Comparison of ENCODE assay signal across 8 cellular contexts in the genomic region with DNA sequence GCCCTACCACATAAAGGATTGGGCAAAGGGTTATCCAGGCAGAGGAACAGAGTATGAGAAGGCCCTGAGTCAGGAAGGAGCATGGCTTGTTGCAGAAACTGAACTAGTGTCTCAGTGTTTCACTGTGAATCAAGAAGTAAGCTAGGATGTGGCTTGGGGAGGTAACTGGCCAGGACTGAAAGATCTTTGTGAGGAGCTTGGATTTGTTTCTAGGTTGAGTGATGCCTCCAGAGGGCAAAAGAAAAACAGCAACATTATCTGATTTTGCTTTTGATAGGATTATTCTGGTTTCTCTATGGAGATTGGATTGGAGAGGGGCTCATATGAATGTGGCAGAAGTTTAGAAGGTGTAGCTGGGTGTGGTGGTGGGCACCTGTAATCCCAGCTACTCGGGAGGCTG.
A peak's percentile ranks its signal among the peaks of the same experiment; 100 is the strongest.
DNase-seq lines count a peak whose midpoint lies in the region; ATAC-seq and TF ChIP-seq lines count a peak whose summit lies in the region.

No MANE protein-coding gene starts in this region.

- CTCF ChIA-PET in activated B cell treated with CpG ODN at 0.5 μM for 24 hours (lab: Charles Lee) = interaction anchor here (0.7 to 3.3 kb wide), 31 partner anchors 14 to 310 kb away, joined by 3 to 27 read pairs (median 4); partner anchors contain the start of gene HDAC9

- no peak overlapping the region for H3K4me3 Mint-ChIP-seq in activated B cell treated with CpG ODN at 0.5 μM for 24 hours
- no peak overlapping the region for H3K4me3 Mint-ChIP-seq in osteocyte (ENCODE audit: unreplicated experiment)

- H3K27ac Mint-ChIP-seq in activated B cell treated with CpG ODN at 0.5 μM for 24 hours = no peak overlapping the region
- no peak overlapping the region for H3K27ac Mint-ChIP-seq in osteocyte (ENCODE audit: unreplicated experiment)

- POLR2A ChIA-PET in activated B cell treated with CpG ODN at 0.5 μM for 24 hours (lab: Charles Lee) = interaction anchor here (0.6 to 1.7 kb wide), 6 partner anchors 139 to 301 kb away, joined by 3 to 5 read pairs (median 4); no protein-coding TSS in a partner anchor

- H3K36me3 Mint-ChIP-seq in activated B cell treated with CpG ODN at 0.5 μM for 24 hours (ENCODE audit: low read depth) (no peaks in the 10 kb centered on the region), osteocyte (ENCODE audit: unreplicated experiment) (no peaks in the 10 kb centered on the region)

- DNase-seq in DMS 273 (lab: John Stamatoyannopoulos, UW; ENCODE audit: unreplicated experiment) = peak; percentile 45
- no peak for DNase-seq in DMS 273 treated with DMSO at 0.1 percent for 48 hours (lab: John Stamatoyannopoulos, UW)
- no peak for DNase-seq in activated B cell treated with CpG ODN at 0.5 μM for 24 hours
- DNase-seq in osteocyte (ENCODE audit: extremely low spot score, unreplicated experiment) = no peak
- DNase-seq in NCI-H2029 (lab: John Stamatoyannopoulos, UW) = no peak

- H3K27me3 Mint-ChIP-seq in activated B cell treated with CpG ODN at 0.5 μM for 24 hours (no peaks in the 10 kb centered on the region), osteocyte (ENCODE audit: unreplicated experiment) (no peaks in the 10 kb centered on the region)

- peaks cover 29% of the 10 kb centered on the region for H3K4me1 Mint-ChIP-seq in activated B cell treated with CpG ODN at 0.5 μM for 24 hours
- H3K4me1 Mint-ChIP-seq in osteocyte (ENCODE audit: unreplicated experiment) = peaks cover 6% of the 10 kb centered on the region

- ATAC-seq in HG03280 (IDR thresholded peaks at IDR 0.05; ENCODE audit: unreplicated experiment) (peak; percentile 45), activated B cell treated with CpG ODN at 0.5 μM for 24 hours (ENCODE audit: low read depth) (peak; percentile 40), HG03457 (IDR thresholded peaks at IDR 0.05; ENCODE audit: unreplicated experiment) (no peak), GM21786 (IDR thresholded peaks at IDR 0.05; ENCODE audit: unreplicated experiment) (no peak)

- intact Hi-C loops in activated B cell treated with CpG ODN at 0.5 μM for 24 hours (cut with micrococcal nuclease) = loop anchor here (2.0 kb wide), 2 partner anchors 137 to 209 kb away; partner anchors contain the start of gene HDAC9

- TF ChIP-seq CTCF in activated B cell treated with CpG ODN at 0.5 μM for 24 hours (IDR thresholded peaks at IDR 0.05) = no peak
- peak; percentile 37 for TF ChIP-seq CTCF in osteocyte (IDR thresholded peaks at IDR 0.05)

- H3K9me3 Mint-ChIP-seq in activated B cell treated with CpG ODN at 0.5 μM for 24 hours (no peaks in the 10 kb centered on the region), osteocyte (ENCODE audit: unreplicated experiment) (no peaks in the 10 kb centered on the region)

Comparison
In these comparisons a context has a peak if more than half of its experiments do, and no peak if none do; other contexts are left out.
1. ATAC-seq: peak in HG03280 (single experiment) and activated B cell treated with CpG ODN at 0.5 μM for 24 hours (single experiment); none in HG03457 (single experiment) and GM21786 (single experiment).